15 cellular contexts compared by ENCODE assay signal in genomic region chrX:47215291-47215900, GRCh38. TPM values are rescaled to one million over a fixed set of nuclear protein-coding genes. Genes with fewer than 3 reads are reported as not detected.
DNase-seq lines count a peak whose midpoint lies in the region; ATAC-seq and TF ChIP-seq lines count a peak whose summit lies in the region.
"Had no signal": no experiment of that assay in that cellular context is flagged by ENCODE, and none has a peak within 500 bp of the region (broad histone marks: within the 10 kb centered on the region; RNA-seq: fewer than 3 reads in every experiment).

No MANE protein-coding gene starts in this region.

- H3K4me2 ChIP-seq in mesenchymal stem cell (ENCODE audit: low read length, poor library complexity, severe bottlenecking), result no peak overlapping the region

- no peak overlapping the region for H2AFZ ChIP-seq in mesenchymal stem cell (ENCODE audit: low read depth, low read length)

- H3K4me3 ChIP-seq in left ventricle myocardium inferior (no peak overlapping the region), mesenchymal stem cell (ENCODE audit: insufficient read depth in 1 of 2, low read depth in 1 of 2, low read length in 2 of 2) (no peak overlapping the region)
- H3K4me3 ChIP-seq: MG63, sigmoid colon, testis had no signal

- no peak overlapping the region for H2BK15ac ChIP-seq in mesenchymal stem cell (ENCODE audit: low read depth, poor library complexity, severe bottlenecking)

- no peak overlapping the region for H4K91ac ChIP-seq in mesenchymal stem cell (ENCODE audit: low read length)

- H3K23ac ChIP-seq in mesenchymal stem cell (ENCODE audit: low read length in 2 of 2), result no peak overlapping the region

- H3K14ac ChIP-seq in mesenchymal stem cell (ENCODE audit: low read length in 2 of 2), result no peak overlapping the region

- peak; percentile 14 for DNase-seq in left cardiac atrium
- no peak for DNase-seq in left ventricle myocardium inferior
- DNase-seq in mesenchymal stem cell, result no peak
- no peak for DNase-seq in NCI-H1048 (lab: John Stamatoyannopoulos, UW)
- no peak for DNase-seq in NCI-H69 (lab: John Stamatoyannopoulos, UW)
- DNase-seq: MG63; midbrain; NCI-H187 treated with DMSO at 0.1 percent for 48 hours; sigmoid colon; stimulated activated CD4-positive, alpha-beta T cell treated with anti-CD3 and anti-CD28 coated beads, Interleukin-4, amount 100 ng/mL, for 1 hour; stimulated activated CD8-positive, alpha-beta memory T cell treated with anti-CD3 and anti-CD28 coated beads, Interleukin-4, amount 100 ng/mL, for 48 hours; testis had no signal

- no peak overlapping the region for H2BK120ac ChIP-seq in mesenchymal stem cell (ENCODE audit: low read depth, low read length)

- peaks cover 50% of the 10 kb centered on the region for H3K36me3 ChIP-seq in left ventricle myocardium inferior
- peaks cover 51 to 62% of the 10 kb centered on the region in 2 experiments for H3K36me3 ChIP-seq in mesenchymal stem cell (ENCODE audit: control insufficient read depth in 1 of 2, insufficient read depth in 2 of 2, low read depth in 1 of 2, low read length in 2 of 2)

- H3K4me1 ChIP-seq in left ventricle myocardium inferior (peaks cover 24% of the 10 kb centered on the region), mesenchymal stem cell (ENCODE audit: control insufficient read depth, insufficient read depth, low read depth, low read length) (peaks cover 10% of the 10 kb centered on the region)

- intact Hi-C loops in left cardiac atrium (cut with DNase I), result no loop called here
- intact Hi-C loops in left ventricle myocardium inferior (cut with micrococcal nuclease), result no loop called here

- TF ChIP-seq CTCF in left ventricle myocardium inferior (IDR thresholded peaks at IDR 0.05; ENCODE audit: borderline replicate concordance) (no peak), VCaP (conservative IDR thresholded peaks at IDR 0.05) (no peak)

- H3K4ac ChIP-seq in mesenchymal stem cell (ENCODE audit: low read depth in 1 of 2, low read length in 2 of 2), result no peak overlapping the region

- 94% methylated on average over 12 of the region's 12 CpGs for WGBS in mesenchymal stem cell

- ATAC-seq in left cardiac atrium (no peak), HG03354 (IDR thresholded peaks at IDR 0.05; ENCODE audit: poor library complexity, severe bottlenecking, unreplicated experiment) (no peak)
- ATAC-seq: esophagus mucosa had no signal

- H3K9me3 ChIP-seq in left ventricle myocardium inferior (replicated peaks), result no peaks in the 10 kb centered on the region
- H3K9me3 ChIP-seq in mesenchymal stem cell (ENCODE audit: control insufficient read depth, low read length), result no peaks in the 10 kb centered on the region
- H3K9me3 ChIP-seq: MG63, sigmoid colon, testis had no signal

- H3K27ac ChIP-seq in left ventricle myocardium inferior (replicated peaks) (no peak overlapping the region), VCaP (peak overlapping the region; percentile 90; the same call in 1 of the 2 replicates), mesenchymal stem cell (ENCODE audit: low read length, poor library complexity, severe bottlenecking) (peak overlapping the region; percentile 45)
- H3K27ac ChIP-seq: testis had no signal

- no peak overlapping the region for H2AK5ac ChIP-seq in mesenchymal stem cell (ENCODE audit: low read length, severe bottlenecking)

- H3K18ac ChIP-seq in mesenchymal stem cell (ENCODE audit: low read depth in 1 of 2, low read length in 2 of 2), result no peak overlapping the region

- H3K27me3 ChIP-seq in left ventricle myocardium inferior (ENCODE audit: low read depth) (no peaks in the 10 kb centered on the region), mesenchymal stem cell (ENCODE audit: control insufficient read depth in 1 of 2, insufficient read depth in 1 of 2, low read length in 2 of 2) (no peaks in the 10 kb centered on the region)
- H3K27me3 ChIP-seq: MG63, sigmoid colon, testis had no signal

- no peak overlapping the region for H3K9ac ChIP-seq in mesenchymal stem cell (ENCODE audit: low read length)

- no peak overlapping the region for H2BK5ac ChIP-seq in mesenchymal stem cell (ENCODE audit: low read depth, low read length, poor library complexity, severe bottlenecking)

- no peak overlapping the region for H4K8ac ChIP-seq in mesenchymal stem cell (ENCODE audit: low read length)

- no peak overlapping the region for H2BK12ac ChIP-seq in mesenchymal stem cell (ENCODE audit: low read length in 2 of 2)

- H3K79me1 ChIP-seq in mesenchymal stem cell (replicated peaks; ENCODE audit: low read length, poor library complexity, severe bottlenecking), result peaks cover 2% of the 10 kb centered on the region

RNA-seq across cellular contexts. Expression of gene CDK16, which starts 3.1 kb away (rescaled TPM):
- total RNA-seq in left cardiac atrium, result 100 to 1,000 TPM; 109 to 132 TPM
- 120 TPM for total RNA-seq in left ventricle myocardium inferior
- polyA plus RNA-seq in mesenchymal stem cell (2013, experiment 1 of 2), result 82.5 TPM
- polyA plus RNA-seq in mesenchymal stem cell (2013, experiment 2 of 2), result 79.5 TPM

RNA-seq across cellular contexts. Expression of gene USP11, which starts 17.4 kb away (rescaled TPM):
- total RNA-seq in left cardiac atrium (10 to 100 TPM; 42.0 to 60.8 TPM), left ventricle myocardium inferior (42.2 TPM)
- 33.1 TPM for polyA plus RNA-seq in mesenchymal stem cell (2013, experiment 1 of 2)
- polyA plus RNA-seq in mesenchymal stem cell (2013, experiment 2 of 2), result 33.0 TPM

RNA-seq across cellular contexts. Expression of gene UBA1, which starts 21.8 kb away (rescaled TPM):
- 100 to 1,000 TPM; 101 to 132 TPM for total RNA-seq in left cardiac atrium
- total RNA-seq in left ventricle myocardium inferior, result 99.8 TPM
- polyA plus RNA-seq in mesenchymal stem cell (2013, experiment 1 of 2), result 135 TPM
- polyA plus RNA-seq in mesenchymal stem cell (2013, experiment 2 of 2), result 128 TPM
